Comparison of ENCODE assay signal across 23 cellular contexts in genomic region chr18:67001052-67001451, GRCh38.
"Had no signal": no experiment of that assay in that cellular context is flagged by ENCODE, and none has a peak within 500 bp of the region (broad histone marks: within the 10 kb centered on the region; RNA-seq: fewer than 3 reads in every experiment).

No MANE protein-coding gene starts in this region.

- H3K27ac ChIP-seq: ascending aorta, VCaP had no signal

- H3K4me3 ChIP-seq: ascending aorta had no signal

- ATAC-seq: activated naive CD4-positive, alpha-beta T cell treated with anti-CD3 and anti-CD28 coated beads, Interleukin-2, amount 50 U/mL, for 72 hours; activated naive CD8-positive, alpha-beta T cell treated with anti-CD3 and anti-CD28 coated beads, Interleukin-2, amount 50 U/mL, for 24 hours; activated T-cell treated with anti-CD3 and anti-CD28 coated beads, Interleukin-2, amount 50 U/mL, for 4 hours; T-cell had no signal

- H3K36me3 ChIP-seq: ascending aorta had no signal

- H3K4me1 ChIP-seq: ascending aorta had no signal

- DNase-seq: activated CD4-positive, alpha-beta memory T cell treated with anti-CD3 and anti-CD28 coated beads for 36 hours; activated CD4-positive, alpha-beta T cell treated with anti-CD3 and anti-CD28 coated beads, Interleukin-2, amount 10 ng/mL, durations not matched to agents 7 days and 5 days; activated CD4-positive, CD25-positive, alpha-beta regulatory T cell; activated CD8-positive, alpha-beta memory T cell treated with anti-CD3 and anti-CD28 coated beads for 24 hours; activated effector memory CD4-positive, alpha-beta T cell treated with anti-CD3 and anti-CD28 coated beads, Interleukin-2, amount 50 U/mL, for 16 hours; activated naive CD4-positive, alpha-beta T cell treated with Interleukin-2 at 50 U/mL for 16 hours; activated naive CD8-positive, alpha-beta T cell treated with anti-CD3 and anti-CD28 coated beads, Interleukin-2, amount 50 U/mL, for 24 hours; activated T-cell treated with anti-CD3 and anti-CD28 coated beads, Interleukin-2, amount 50 U/mL, for 4 hours; amniotic stem cell; KG1; NCI-H1105; NCI-H1436; NCI-H1694 treated with DMSO at 0.1 percent for 48 hours; NCI-H2029 treated with DMSO at 0.1 percent for 48 hours; NCI-H510A treated with DMSO at 0.1 percent for 48 hours; NCI-H69; SHP77 treated with DMSO at 0.1 percent for 48 hours; T-cell; T-helper 2 cell; T1000 had no signal

- H3K9me3 ChIP-seq: ascending aorta had no signal

- H3K27me3 ChIP-seq: ascending aorta had no signal
